In genomic region chr13:62185631-62186256, GRCh38 we compare ENCODE assay signal across 16 cellular contexts.
"Had no signal": no experiment of that assay in that cellular context is flagged by ENCODE, and none has a peak within 500 bp of the region (broad histone marks: within the 10 kb centered on the region; RNA-seq: fewer than 3 reads in every experiment).

No MANE protein-coding gene starts in this region.

- H3K36me3 ChIP-seq: esophagus squamous epithelium, heart left ventricle, lower lobe of right lung, neutrophil, right atrium auricular region, thyroid gland had no signal

- H3K27me3 ChIP-seq: esophagus squamous epithelium, heart left ventricle, neutrophil, right atrium auricular region, thyroid gland had no signal

- DNase-seq: activated CD4-positive, alpha-beta memory T cell treated with anti-CD3 and anti-CD28 coated beads, Interleukin-2, amount 10 ng/mL, durations not matched to agents 7 days and 5 days; activated CD4-positive, alpha-beta T cell treated with anti-CD3 and anti-CD28 coated beads for 36 hours; activated gamma-delta T cell; activated T-cell treated with anti-CD3 and anti-CD28 coated beads, Interleukin-2, amount 50 U/mL, for 48 hours; esophagus squamous epithelium; foreskin fibroblast; heart left ventricle; lower lobe of right lung; naive B cell; posterior cingulate gyrus; thyroid gland had no signal

- H3K4me1 ChIP-seq: esophagus squamous epithelium, heart left ventricle, lower lobe of right lung, right atrium auricular region, thyroid gland had no signal

- H3K36me3 Mint-ChIP-seq: activated naive CD8-positive, alpha-beta T cell; naive B cell had no signal

- H3K4me3 ChIP-seq: esophagus squamous epithelium, heart left ventricle, lower lobe of right lung, right atrium auricular region, skin epidermis, thyroid gland had no signal

- H3K27me3 Mint-ChIP-seq: activated CD4-positive, alpha-beta memory T cell treated with anti-CD3 and anti-CD28 coated beads, Interleukin-2, amount 10 ng/mL, durations not matched to agents 7 days and 5 days; activated CD4-positive, alpha-beta T cell treated with anti-CD3 and anti-CD28 coated beads for 36 hours; activated naive CD8-positive, alpha-beta T cell; naive B cell had no signal

- FAIRE-seq: urothelium cell line had no signal

- ATAC-seq: activated CD4-positive, alpha-beta T cell treated with anti-CD3 and anti-CD28 coated beads for 36 hours; heart left ventricle; lower lobe of right lung had no signal

- H3K27ac ChIP-seq: esophagus squamous epithelium, heart left ventricle, lower lobe of right lung, neutrophil, right atrium auricular region, skin epidermis, thyroid gland had no signal

- H3K9me3 ChIP-seq: esophagus squamous epithelium, heart left ventricle, lower lobe of right lung, neutrophil, right atrium auricular region, thyroid gland had no signal

- H3K27ac Mint-ChIP-seq: activated CD4-positive, alpha-beta memory T cell treated with anti-CD3 and anti-CD28 coated beads, Interleukin-2, amount 10 ng/mL, durations not matched to agents 7 days and 5 days; activated CD4-positive, alpha-beta T cell treated with anti-CD3 and anti-CD28 coated beads for 36 hours; activated naive CD8-positive, alpha-beta T cell; naive B cell had no signal

- H3K4me1 Mint-ChIP-seq: activated CD4-positive, alpha-beta memory T cell treated with anti-CD3 and anti-CD28 coated beads, Interleukin-2, amount 10 ng/mL, durations not matched to agents 7 days and 5 days; activated CD4-positive, alpha-beta T cell treated with anti-CD3 and anti-CD28 coated beads for 36 hours; naive B cell had no signal

- H3K4me3 Mint-ChIP-seq: activated CD4-positive, alpha-beta memory T cell treated with anti-CD3 and anti-CD28 coated beads, Interleukin-2, amount 10 ng/mL, durations not matched to agents 7 days and 5 days; activated CD4-positive, alpha-beta T cell treated with anti-CD3 and anti-CD28 coated beads for 36 hours; activated naive CD8-positive, alpha-beta T cell; naive B cell had no signal
